In genomic region chr2:136255648-136256461, GRCh38 we compare ENCODE assay signal across 10 cellular contexts.
DNase-seq lines count a peak whose midpoint lies in the region; ATAC-seq and TF ChIP-seq lines count a peak whose summit lies in the region.
"Had no signal": no experiment of that assay in that cellular context is flagged by ENCODE, and none has a peak within 500 bp of the region (broad histone marks: within the 10 kb centered on the region; RNA-seq: fewer than 3 reads in every experiment).

No MANE protein-coding gene starts in this region.

- H3K79me1 ChIP-seq in H9 (ENCODE audit: insufficient read depth, low read depth, low read length, poor library complexity, severe bottlenecking): no peaks in the 10 kb centered on the region

- H3K4me3 Mint-ChIP-seq in activated CD4-positive, alpha-beta memory T cell treated with anti-CD3 and anti-CD28 coated beads for 36 hours: no peak overlapping the region
- no peak overlapping the region for H3K4me3 Mint-ChIP-seq in activated CD4-positive, alpha-beta memory T cell treated with anti-CD3 and anti-CD28 coated beads, Interleukin-2, amount 10 ng/mL, durations not matched to agents 7 days and 5 days
- no peak overlapping the region for H3K4me3 Mint-ChIP-seq in H9

- POLR2A ChIA-PET in activated CD4-positive, alpha-beta memory T cell treated with anti-CD3 and anti-CD28 coated beads for 36 hours (lab: Charles Lee): no interaction called here
- POLR2A ChIA-PET in activated CD4-positive, alpha-beta memory T cell treated with anti-CD3 and anti-CD28 coated beads, Interleukin-2, amount 10 ng/mL, durations not matched to agents 7 days and 5 days (lab: Charles Lee): no interaction called here

- no peak overlapping the region for H4K5ac ChIP-seq in H9 (ENCODE audit: insufficient read length, low read depth, low read length)

- H3K27me3 ChIP-seq in H9 (ENCODE audit: insufficient read depth, low read length): no peaks in the 10 kb centered on the region
- no peaks in the 10 kb centered on the region for H3K27me3 ChIP-seq in OCI-LY1 (ENCODE audit: insufficient read depth, low read length)
- H3K27me3 ChIP-seq in parathyroid adenoma (ENCODE audit: control insufficient read depth, insufficient read depth, low read length): no peaks in the 10 kb centered on the region
- no peaks in the 10 kb centered on the region for H3K27me3 ChIP-seq in gastroesophageal sphincter

- H2BK12ac ChIP-seq in H9 (ENCODE audit: insufficient read length, low read depth, low read length): no peak overlapping the region

- no peaks in the 10 kb centered on the region for H3K9me3 Mint-ChIP-seq in activated CD4-positive, alpha-beta memory T cell treated with anti-CD3 and anti-CD28 coated beads for 36 hours
- H3K9me3 Mint-ChIP-seq in activated CD4-positive, alpha-beta memory T cell treated with anti-CD3 and anti-CD28 coated beads, Interleukin-2, amount 10 ng/mL, durations not matched to agents 7 days and 5 days: no peaks in the 10 kb centered on the region
- no peaks in the 10 kb centered on the region; a peak in 1 of 5 replicates for H3K9me3 Mint-ChIP-seq in H9

- no peaks in the 10 kb centered on the region for H3K27me3 Mint-ChIP-seq in activated CD4-positive, alpha-beta memory T cell treated with anti-CD3 and anti-CD28 coated beads for 36 hours
- peaks cover 2% of the 10 kb centered on the region for H3K27me3 Mint-ChIP-seq in activated CD4-positive, alpha-beta memory T cell treated with anti-CD3 and anti-CD28 coated beads, Interleukin-2, amount 10 ng/mL, durations not matched to agents 7 days and 5 days
- no peaks in the 10 kb centered on the region; the same call in 1 of the 2 replicates for H3K27me3 Mint-ChIP-seq in H9 (ENCODE audit: low read depth)

- no peak overlapping the region for H3K56ac ChIP-seq in H9 (ENCODE audit: insufficient read length, low read depth, low read length)

- H2BK120ac ChIP-seq in H9 (ENCODE audit: low read depth, low read length, poor library complexity, severe bottlenecking): no peak overlapping the region

- no peak for TF ChIP-seq EP300 in gastroesophageal sphincter (IDR thresholded peaks at IDR 0.05)

- peaks cover 22% of the 10 kb centered on the region for H3K4me1 Mint-ChIP-seq in activated CD4-positive, alpha-beta memory T cell treated with anti-CD3 and anti-CD28 coated beads for 36 hours (ENCODE audit: low read depth)
- H3K4me1 Mint-ChIP-seq in activated CD4-positive, alpha-beta memory T cell treated with anti-CD3 and anti-CD28 coated beads, Interleukin-2, amount 10 ng/mL, durations not matched to agents 7 days and 5 days: peaks cover 9% of the 10 kb centered on the region
- no peaks in the 10 kb centered on the region for H3K4me1 Mint-ChIP-seq in H9

- no peaks in the 10 kb centered on the region for H3K23me2 ChIP-seq in H9 (ENCODE audit: insufficient read length, low read depth, low read length, poor library complexity, severe bottlenecking)

- TF ChIP-seq CTCF in H9 (conservative IDR thresholded peaks at IDR 0.05) (peak; percentile 21; the same call in 1 of the 3 replicates), OCI-LY1 (IDR thresholded peaks at IDR 0.05; ENCODE audit: low read length) (peak; percentile 69), parathyroid adenoma (IDR thresholded peaks at IDR 0.05) (no peak), gastroesophageal sphincter (IDR thresholded peaks at IDR 0.05) (no peak)

- no peaks in the 10 kb centered on the region for H3K36me3 ChIP-seq in OCI-LY1 (ENCODE audit: insufficient read depth, low read length)
- H3K36me3 ChIP-seq in parathyroid adenoma (ENCODE audit: control insufficient read depth, insufficient read depth, low read length): no peaks in the 10 kb centered on the region
- no peaks in the 10 kb centered on the region for H3K36me3 ChIP-seq in gastroesophageal sphincter

- H2BK5ac ChIP-seq in H9 (ENCODE audit: insufficient read length, low read length): no peak overlapping the region

- H2AFZ ChIP-seq in H9 (ENCODE audit: low read length) (no peak overlapping the region), OCI-LY1 (ENCODE audit: low read length) (no peak overlapping the region), parathyroid adenoma (peak overlapping the region; percentile 53)

- no peaks in the 10 kb centered on the region for H4K20me1 ChIP-seq in H9 (ENCODE audit: control insufficient read depth, insufficient read depth, insufficient read length)
- H4K20me1 ChIP-seq in OCI-LY1 (ENCODE audit: insufficient read depth, low read length): no peaks in the 10 kb centered on the region

- no peak overlapping the region for H4K8ac ChIP-seq in H9 (replicated peaks; ENCODE audit: insufficient read length, low read depth, low read length)

- H2BK20ac ChIP-seq in H9 (ENCODE audit: low read depth, low read length, poor library complexity, severe bottlenecking): no peak overlapping the region

- no peak overlapping the region for H2AK5ac ChIP-seq in H9 (ENCODE audit: insufficient read length, low read length)

- CTCF ChIA-PET in activated CD4-positive, alpha-beta memory T cell treated with anti-CD3 and anti-CD28 coated beads for 36 hours (lab: Charles Lee): interaction anchor here (0.9 to 1.5 kb wide), 5 partner anchors 13 to 341 kb away, joined by 3 to 6 read pairs (median 3); no protein-coding TSS in a partner anchor
- CTCF ChIA-PET in activated CD4-positive, alpha-beta memory T cell treated with anti-CD3 and anti-CD28 coated beads, Interleukin-2, amount 10 ng/mL, durations not matched to agents 7 days and 5 days (lab: Charles Lee): no interaction called here

- H3K9me2 ChIP-seq in OCI-LY1 (ENCODE audit: low read depth, low read length): no peaks in the 10 kb centered on the region

- H3K9ac ChIP-seq in H9 (ENCODE audit: extremely low read depth, insufficient read length, low read length) (no peak overlapping the region), OCI-LY1 (ENCODE audit: low read length) (peak overlapping the region; percentile 53), parathyroid adenoma (no peak overlapping the region)
- H3K9ac ChIP-seq: KMS-11 had no signal

- WGBS in H9 (ENCODE audit: extremely low coverage, insufficient read length, low lambda C conversion rate): no CpG with 5 or more reads among the region's 9 CpGs
- 69 to 80% methylated on average over 7 to 9 of the region's 9 CpGs for WGBS in gastroesophageal sphincter (ENCODE audit: low coverage in 1 of 2), 2 donors

- H3T11ph ChIP-seq in H9 (ENCODE audit: low read length): no peak overlapping the region

- H3K9me3 ChIP-seq in H9 (ENCODE audit: control insufficient read depth, low read depth, low read length) (no peaks in the 10 kb centered on the region), OCI-LY1 (ENCODE audit: low read length) (no peaks in the 10 kb centered on the region), parathyroid adenoma (ENCODE audit: control insufficient read depth, low read length) (no peaks in the 10 kb centered on the region), gastroesophageal sphincter (no peaks in the 10 kb centered on the region)

- peak; percentile 43 for DNase-seq in activated CD4-positive, alpha-beta memory T cell treated with anti-CD3 and anti-CD28 coated beads for 36 hours
- DNase-seq in activated CD4-positive, alpha-beta memory T cell treated with anti-CD3 and anti-CD28 coated beads, Interleukin-2, amount 10 ng/mL, durations not matched to agents 7 days and 5 days: no peak
- no peak for DNase-seq in H9
- no peak for DNase-seq in NCI-H345 treated with DMSO at 0.1 percent for 48 hours (lab: John Stamatoyannopoulos, UW; ENCODE audit: unreplicated experiment)
- no peak for DNase-seq in NCI-H187 treated with DMSO at 0.1 percent for 48 hours (lab: John Stamatoyannopoulos, UW)
- DNase-seq: stimulated activated CD4-positive, alpha-beta T cell treated with anti-CD3 and anti-CD28 coated beads, Interleukin-12 subunit alpha, Interleukin-12 subunit beta, amount 100 ng/mL, for 4 hours had no signal

- H4K91ac ChIP-seq in H9 (ENCODE audit: insufficient read length, low read depth, low read length): no peak overlapping the region

- no peak overlapping the region for H3K27ac Mint-ChIP-seq in activated CD4-positive, alpha-beta memory T cell treated with anti-CD3 and anti-CD28 coated beads for 36 hours
- no peak overlapping the region for H3K27ac Mint-ChIP-seq in activated CD4-positive, alpha-beta memory T cell treated with anti-CD3 and anti-CD28 coated beads, Interleukin-2, amount 10 ng/mL, durations not matched to agents 7 days and 5 days
- H3K27ac Mint-ChIP-seq in H9: no peak overlapping the region

- ATAC-seq in gastroesophageal sphincter: no peak

- H3K4me2 ChIP-seq in H9 (ENCODE audit: insufficient read depth, insufficient read length, low read length) (no peak overlapping the region), OCI-LY1 (ENCODE audit: low read length) (peak overlapping the region; percentile 30), parathyroid adenoma (ENCODE audit: low read length) (no peak overlapping the region)
- H3K4me2 ChIP-seq: KMS-11 had no signal

- H3K79me2 ChIP-seq in H9 (ENCODE audit: insufficient read depth, low read length): no peaks in the 10 kb centered on the region
- no peaks in the 10 kb centered on the region for H3K79me2 ChIP-seq in OCI-LY1 (ENCODE audit: insufficient read depth, low read length)
- H3K79me2 ChIP-seq in parathyroid adenoma: no peaks in the 10 kb centered on the region

- H3K23ac ChIP-seq in H9 (ENCODE audit: insufficient read length, low read depth, low read length): no peak overlapping the region

- no peak overlapping the region for H3K18ac ChIP-seq in H9 (ENCODE audit: insufficient read length, low read depth, low read length)

- H2BK15ac ChIP-seq in H9 (ENCODE audit: low read depth, low read length): no peak overlapping the region

- H3K4ac ChIP-seq in H9 (ENCODE audit: low read depth, low read length): no peak overlapping the region

- no peak overlapping the region for H3K27ac ChIP-seq in H9 (ENCODE audit: insufficient read length, low read depth, low read length)
- peak overlapping the region; percentile 96 for H3K27ac ChIP-seq in OCI-LY1 (ENCODE audit: low read depth, low read length, poor library complexity, severe bottlenecking)
- no peak overlapping the region for H3K27ac ChIP-seq in parathyroid adenoma
- no peak overlapping the region for H3K27ac ChIP-seq in gastroesophageal sphincter
- H3K27ac ChIP-seq: KMS-11 had no signal

- H3K14ac ChIP-seq in H9 (ENCODE audit: insufficient read depth, low read length): no peak overlapping the region; the same call in 1 of the 2 replicates

- H3K4me1 ChIP-seq in H9 (ENCODE audit: insufficient read depth, low read length): no peaks in the 10 kb centered on the region
- peaks cover 71% of the 10 kb centered on the region for H3K4me1 ChIP-seq in OCI-LY1 (ENCODE audit: insufficient read depth, low read length, severe bottlenecking)
- no peaks in the 10 kb centered on the region for H3K4me1 ChIP-seq in parathyroid adenoma
- no peaks in the 10 kb centered on the region for H3K4me1 ChIP-seq in gastroesophageal sphincter

- H3K4me3 ChIP-seq in OCI-LY1 (ENCODE audit: low read depth, low read length, poor library complexity, severe bottlenecking): no peak overlapping the region
- H3K4me3 ChIP-seq in parathyroid adenoma (ENCODE audit: low read depth, low read length): no peak overlapping the region
- H3K4me3 ChIP-seq in gastroesophageal sphincter: no peak overlapping the region

- no peak for TF ChIP-seq POLR2A in gastroesophageal sphincter (IDR thresholded peaks at IDR 0.05)

- intact Hi-C loops in activated CD4-positive, alpha-beta memory T cell treated with anti-CD3 and anti-CD28 coated beads for 36 hours (cut with micrococcal nuclease): no loop called here

- H3K36me3 Mint-ChIP-seq in activated CD4-positive, alpha-beta memory T cell treated with anti-CD3 and anti-CD28 coated beads for 36 hours: no peaks in the 10 kb centered on the region
- no peaks in the 10 kb centered on the region for H3K36me3 Mint-ChIP-seq in activated CD4-positive, alpha-beta memory T cell treated with anti-CD3 and anti-CD28 coated beads, Interleukin-2, amount 10 ng/mL, durations not matched to agents 7 days and 5 days (ENCODE audit: low read depth)
- H3K36me3 Mint-ChIP-seq in H9 (ENCODE audit: insufficient read depth in 1 of 3, low read depth in 3 of 3): no peaks in the 10 kb centered on the region

- peaks cover 13% of the 10 kb centered on the region; the same call in 1 of the 2 replicates for H3F3A ChIP-seq in OCI-LY1 (ENCODE audit: insufficient read depth, low read length)

Comparison
In these comparisons a context has a peak if more than half of its experiments do, and no peak if none do; other contexts are left out.
1. CTCF ChIP-seq: peak in H9 (single experiment) and OCI-LY1 (single experiment); none in parathyroid adenoma (single experiment) and gastroesophageal sphincter (0 of 4).